ENCODE assay signal across 16 cellular contexts in genomic region chr4:71472946-71473345, GRCh38.
A peak's percentile ranks its signal among the peaks of the same experiment; 100 is the strongest.
DNase-seq lines count a peak whose midpoint lies in the region; ATAC-seq and TF ChIP-seq lines count a peak whose summit lies in the region.
"Had no signal": no experiment of that assay in that cellular context is flagged by ENCODE, and none has a peak within 500 bp of the region (broad histone marks: within the 10 kb centered on the region; RNA-seq: fewer than 3 reads in every experiment).

No MANE protein-coding gene starts in this region.

- POLR2A ChIA-PET in PC-9 (lab: Charles Lee; ENCODE audit: unreplicated experiment) (interaction anchor here (0.7 kb wide), 1 partner anchor 121 kb away, joined by 9 read pairs; no protein-coding TSS in a partner anchor), Caco-2 (lab: Charles Lee) (no interaction called here)

- H3K79me2 ChIP-seq in PC-9 (ENCODE audit: low read depth) (no peaks in the 10 kb centered on the region), trophoblast cell (ENCODE audit: control insufficient read depth, insufficient read depth, low read length, poor library complexity) (no peaks in the 10 kb centered on the region)

- DNase-seq in Daoy (ENCODE audit: low read depth), result peak; percentile 10
- no peak for DNase-seq in PC-9
- DNase-seq in epithelial cell of proximal tubule (ENCODE audit: low read depth), result peak; percentile 40
- peak; percentile 4 to 70 for DNase-seq in trophoblast cell
- no peak for DNase-seq in sciatic nerve (ENCODE audit: low spot score)
- no peak for DNase-seq in NCI-H2029 (lab: John Stamatoyannopoulos, UW)
- DNase-seq in Caco-2, result no peak
- DNase-seq in right cardiac atrium, result no peak
- DNase-seq: activated naive CD8-positive, alpha-beta T cell treated with anti-CD3 and anti-CD28 coated beads, Interleukin-2, amount 10 ng/mL, durations not matched to agents 7 days and 5 days; NCI-H1048; psoas muscle; transverse colon had no signal

- no peak overlapping the region for H3K27ac Mint-ChIP-seq in Caco-2 (ENCODE audit: unreplicated experiment)
- H3K27ac Mint-ChIP-seq: activated naive CD8-positive, alpha-beta T cell treated with anti-CD3 and anti-CD28 coated beads, Interleukin-2, amount 10 ng/mL, durations not matched to agents 7 days and 5 days; CD14-positive monocyte had no signal

- H2AFZ ChIP-seq in PC-9 (peak overlapping the region; percentile 39; the same call in 1 of the 2 replicates), trophoblast cell (ENCODE audit: insufficient read depth, low read length, poor library complexity) (no peak overlapping the region)

- H4K12ac ChIP-seq in trophoblast cell (ENCODE audit: low read depth, low read length), result no peak overlapping the region

- no peak overlapping the region for H2BK120ac ChIP-seq in trophoblast cell (ENCODE audit: insufficient read depth, low read length, poor library complexity)

- H3K27me3 ChIP-seq in PC-9 (ENCODE audit: insufficient read depth, low read depth), result no peaks in the 10 kb centered on the region
- no peaks in the 10 kb centered on the region for H3K27me3 ChIP-seq in trophoblast cell (ENCODE audit: insufficient read depth, low read length)
- H3K27me3 ChIP-seq in Caco-2 (replicated peaks; ENCODE audit: control insufficient read depth, insufficient read depth, low read length), result no peaks in the 10 kb centered on the region
- no peaks in the 10 kb centered on the region for H3K27me3 ChIP-seq in right cardiac atrium (ENCODE audit: control insufficient read depth, insufficient read depth)
- H3K27me3 ChIP-seq: gastroesophageal sphincter, transverse colon had no signal

- intact Hi-C loops in PC-9 (cut with micrococcal nuclease; ENCODE audit: unreplicated experiment), result no loop called here
- intact Hi-C loops in sciatic nerve (cut with DNase I), result no loop called here
- intact Hi-C loops in Caco-2 (cut with micrococcal nuclease; ENCODE audit: unreplicated experiment), result no loop called here
- intact Hi-C loops in right cardiac atrium (cut with DNase I), result no loop called here

- no peak overlapping the region for H3K9ac ChIP-seq in trophoblast cell (ENCODE audit: low read length)

- no peaks in the 10 kb centered on the region for H3K4me1 Mint-ChIP-seq in Caco-2 (ENCODE audit: low read depth, unreplicated experiment)
- H3K4me1 Mint-ChIP-seq: activated naive CD8-positive, alpha-beta T cell treated with anti-CD3 and anti-CD28 coated beads, Interleukin-2, amount 10 ng/mL, durations not matched to agents 7 days and 5 days; CD14-positive monocyte had no signal

- no peak for ATAC-seq in sciatic nerve
- no peak for ATAC-seq in right cardiac atrium
- ATAC-seq: activated CD4-positive, CD25-positive, alpha-beta regulatory T cell treated with anti-CD3 and anti-CD28 coated beads, Interleukin-2, amount 50 U/mL, for 24 hours; gastroesophageal sphincter; HepG2; psoas muscle had no signal

- H4K8ac ChIP-seq in trophoblast cell (ENCODE audit: low read depth, low read length), result no peak overlapping the region

- no peak overlapping the region for H3K14ac ChIP-seq in trophoblast cell (ENCODE audit: low read length)

- TF ChIP-seq CTCF in PC-9 (conservative IDR thresholded peaks at IDR 0.05) (no peak), epithelial cell of proximal tubule (conservative IDR thresholded peaks at IDR 0.05; ENCODE audit: low read depth, low read length) (no peak), Caco-2 (IDR thresholded peaks at IDR 0.05; ENCODE audit: insufficient read depth in 1 of 2, low read depth in 1 of 2, low read length in 1 of 2, severe bottlenecking in 1 of 2, unreplicated experiment in 1 of 2) (no peak)

- CTCF ChIA-PET in PC-9 (lab: Charles Lee) (no interaction called here), Caco-2 (lab: Charles Lee) (no interaction called here)

- H3K4me3 Mint-ChIP-seq in Caco-2 (ENCODE audit: unreplicated experiment), result no peak overlapping the region
- H3K4me3 Mint-ChIP-seq: activated naive CD8-positive, alpha-beta T cell treated with anti-CD3 and anti-CD28 coated beads, Interleukin-2, amount 10 ng/mL, durations not matched to agents 7 days and 5 days; CD14-positive monocyte had no signal

- no peaks in the 10 kb centered on the region; the same call in 1 of the 2 replicates for H3K4me1 ChIP-seq in PC-9 (replicated peaks; ENCODE audit: insufficient read depth)
- H3K4me1 ChIP-seq in trophoblast cell (ENCODE audit: control insufficient read depth in 1 of 2, insufficient read depth in 2 of 2, low read length in 2 of 2), result peaks cover 0 to 2% of the 10 kb centered on the region in 2 experiments
- no peaks in the 10 kb centered on the region for H3K4me1 ChIP-seq in Caco-2
- H3K4me1 ChIP-seq in right cardiac atrium (ENCODE audit: control insufficient read depth, insufficient read depth, low read length), result no peaks in the 10 kb centered on the region
- H3K4me1 ChIP-seq: gastroesophageal sphincter, psoas muscle, transverse colon had no signal

- H3K27ac ChIP-seq in PC-9 (peak overlapping the region; percentile 16; the same call in 1 of the 2 replicates), trophoblast cell (ENCODE audit: low read depth, low read length) (no peak overlapping the region), right cardiac atrium (ENCODE audit: low read length) (no peak overlapping the region)
- H3K27ac ChIP-seq: gastroesophageal sphincter, psoas muscle, transverse colon had no signal

- H3K9me3 Mint-ChIP-seq in Caco-2 (ENCODE audit: unreplicated experiment), result no peaks in the 10 kb centered on the region
- H3K9me3 Mint-ChIP-seq: activated naive CD8-positive, alpha-beta T cell treated with anti-CD3 and anti-CD28 coated beads, Interleukin-2, amount 10 ng/mL, durations not matched to agents 7 days and 5 days; CD14-positive monocyte had no signal

- H3K36me3 Mint-ChIP-seq in Caco-2 (ENCODE audit: insufficient read depth, unreplicated experiment), result no peaks in the 10 kb centered on the region
- H3K36me3 Mint-ChIP-seq: activated naive CD8-positive, alpha-beta T cell treated with anti-CD3 and anti-CD28 coated beads, Interleukin-2, amount 10 ng/mL, durations not matched to agents 7 days and 5 days; CD14-positive monocyte had no signal

- BruUV-seq in PC-9 (replicated peaks; lab: Mats Ljungman, UMichigan) (no TSS peak), Caco-2 (replicated peaks; lab: Mats Ljungman, UMichigan) (no TSS peak)

- no peak overlapping the region for H3K18ac ChIP-seq in trophoblast cell (ENCODE audit: low read length)

- WGBS in trophoblast cell (ENCODE audit: extremely low coverage, insufficient coverage, insufficient read length), result no CpG with 5 or more reads among the region's 2 CpGs
- WGBS in right cardiac atrium, result 94% methylated on average over 2 of the region's 2 CpGs

- no peaks in the 10 kb centered on the region for H3K9me2 ChIP-seq in PC-9 (ENCODE audit: insufficient read depth)

- no peak overlapping the region for H3K4me2 ChIP-seq in PC-9
- H3K4me2 ChIP-seq in trophoblast cell (ENCODE audit: low read length), result no peak overlapping the region

- no peaks in the 10 kb centered on the region for H4K20me1 ChIP-seq in PC-9 (ENCODE audit: insufficient read depth)

- no peak overlapping the region for H2AK5ac ChIP-seq in trophoblast cell (ENCODE audit: low read length)

- H4K91ac ChIP-seq in trophoblast cell (ENCODE audit: low read depth, low read length), result no peak overlapping the region

- no peaks in the 10 kb centered on the region for H3F3A ChIP-seq in PC-9 (ENCODE audit: insufficient read depth, low read depth)

- H2BK5ac ChIP-seq in trophoblast cell (ENCODE audit: low read depth, low read length, poor library complexity), result no peak overlapping the region

- H2BK12ac ChIP-seq in trophoblast cell (ENCODE audit: low read length), result no peak overlapping the region

- no peak overlapping the region for H3K4ac ChIP-seq in trophoblast cell (ENCODE audit: low read depth, low read length)

- H3K9me3 ChIP-seq in PC-9 (ENCODE audit: insufficient read depth, low read depth), result no peaks in the 10 kb centered on the region
- H3K9me3 ChIP-seq in trophoblast cell (ENCODE audit: insufficient read depth, low read depth, low read length), result no peaks in the 10 kb centered on the region
- H3K9me3 ChIP-seq in Caco-2, result no peaks in the 10 kb centered on the region
- no peaks in the 10 kb centered on the region for H3K9me3 ChIP-seq in right cardiac atrium (ENCODE audit: control insufficient read depth, low read length)
- H3K9me3 ChIP-seq: gastroesophageal sphincter, psoas muscle, transverse colon had no signal

- no peaks in the 10 kb centered on the region for H3K79me1 ChIP-seq in trophoblast cell (ENCODE audit: low read length)

- H3K23ac ChIP-seq in trophoblast cell (ENCODE audit: low read length), result no peak overlapping the region

- H3K4me3 ChIP-seq in PC-9 (no peak overlapping the region), epithelial cell of proximal tubule (ENCODE audit: low read depth, low read length) (no peak overlapping the region), trophoblast cell (ENCODE audit: low read depth, low read length) (no peak overlapping the region), Caco-2 (ENCODE audit: low read depth, low read length) (no peak overlapping the region), right cardiac atrium (ENCODE audit: low read length) (no peak overlapping the region)
- H3K4me3 ChIP-seq: gastroesophageal sphincter, psoas muscle, transverse colon had no signal

- H3K27me3 Mint-ChIP-seq in Caco-2 (ENCODE audit: insufficient read depth, unreplicated experiment), result no peaks in the 10 kb centered on the region
- H3K27me3 Mint-ChIP-seq: activated naive CD8-positive, alpha-beta T cell treated with anti-CD3 and anti-CD28 coated beads, Interleukin-2, amount 10 ng/mL, durations not matched to agents 7 days and 5 days had no signal

- no peaks in the 10 kb centered on the region for H3K36me3 ChIP-seq in PC-9 (ENCODE audit: low read depth)
- no peaks in the 10 kb centered on the region for H3K36me3 ChIP-seq in trophoblast cell (ENCODE audit: control insufficient read depth in 1 of 2, insufficient read depth in 2 of 2, low read length in 2 of 2)
- H3K36me3 ChIP-seq in Caco-2 (ENCODE audit: control insufficient read depth, insufficient read depth, low read length), result no peaks in the 10 kb centered on the region
- H3K36me3 ChIP-seq: gastroesophageal sphincter, transverse colon had no signal

Comparison
In these comparisons a context has a peak if more than half of its experiments do, and no peak if none do; other contexts are left out.
1. DNase-seq: peak in Daoy (single experiment), epithelial cell of proximal tubule (single experiment) and trophoblast cell (2 of 2); none in PC-9 (0 of 2), sciatic nerve (single experiment), NCI-H2029 (single experiment), Caco-2 (0 of 2) and right cardiac atrium (0 of 3).